Comparison of ENCODE assay signal across 8 cellular contexts in genomic region chr17:15341385-15341849, GRCh38. TPM values are rescaled to one million over a fixed set of nuclear protein-coding genes. Genes with fewer than 3 reads are reported as not detected.
A peak's percentile ranks its signal among the peaks of the same experiment; 100 is the strongest.
DNase-seq lines count a peak whose midpoint lies in the region; ATAC-seq and TF ChIP-seq lines count a peak whose summit lies in the region.

Gene TEKT3 (minus strand): TSS chr17:15341597. CDS start chr17:15331585, 10,012 bp downstream.

- no peaks in the 10 kb centered on the region for H3K36me3 Mint-ChIP-seq in activated T-cell treated with anti-CD3 and anti-CD28 coated beads, Interleukin-2, amount 50 U/mL, for 24 hours (ENCODE audit: low read depth)

- DNase-seq in activated T-cell treated with anti-CD3 and anti-CD28 coated beads, Interleukin-2, amount 50 U/mL, for 24 hours = peak; percentile 29
- no peak for DNase-seq in activated T-cell treated with anti-CD3 and anti-CD28 coated beads, Interleukin-2, amount 50 U/mL, for 1 hour
- DNase-seq in SW480 (ENCODE audit: low spot score) (peak; percentile 81), mesenteric fat pad (ENCODE audit: low spot score) (peak; percentile 93), stomach (peak; percentile 87), NCI-H446 treated with DMSO at 0.1 percent for 48 hours (lab: John Stamatoyannopoulos, UW) (no peak)

- no peak for TF ChIP-seq CTCF in stomach (IDR thresholded peaks at IDR 0.05)

- intact Hi-C loops in stomach (cut with DNase I; ENCODE audit: low total_unique reads) = no loop called here

- peaks cover 0 to 34% (median 23%) of the 10 kb centered on the region in 3 donors for H3K27me3 ChIP-seq in stomach

- H3K4me1 Mint-ChIP-seq in activated T-cell treated with anti-CD3 and anti-CD28 coated beads, Interleukin-2, amount 50 U/mL, for 24 hours (ENCODE audit: low read depth) = peaks cover 9% of the 10 kb centered on the region

- H3K36me3 ChIP-seq in stomach = no peaks in the 10 kb centered on the region

- WGBS in stomach, 5 donors = 2 to 8% (median 3%) methylated on average over 24 to 36 of the region's 36 CpGs

- H3K27ac Mint-ChIP-seq in activated T-cell treated with anti-CD3 and anti-CD28 coated beads, Interleukin-2, amount 50 U/mL, for 24 hours = no peak within 1 kb of the TSS

- H3K9me3 Mint-ChIP-seq in activated T-cell treated with anti-CD3 and anti-CD28 coated beads, Interleukin-2, amount 50 U/mL, for 24 hours = no peaks in the 10 kb centered on the region

- no peak for TF ChIP-seq POLR2A in stomach (IDR thresholded peaks at IDR 0.05)

- H3K4me1 ChIP-seq in stomach = peaks cover 0 to 22% (median 13%) of the 10 kb centered on the region in 4 donors

- H3K4me3 ChIP-seq in stomach = peak within 1 kb of the TSS; percentile 48 to 59 (median 54)

- ATAC-seq in esophagus mucosa (peak; percentile 93), HG03571 (IDR thresholded peaks at IDR 0.05; ENCODE audit: unreplicated experiment) (no peak)

- H3K9me3 ChIP-seq in stomach = no peaks in the 10 kb centered on the region

- H3K27me3 Mint-ChIP-seq in activated T-cell treated with anti-CD3 and anti-CD28 coated beads, Interleukin-2, amount 50 U/mL, for 24 hours = peaks cover 72% of the 10 kb centered on the region

- TF ChIP-seq EP300 in stomach (IDR thresholded peaks at IDR 0.05) = no peak

- H3K4me3 Mint-ChIP-seq in activated T-cell treated with anti-CD3 and anti-CD28 coated beads, Interleukin-2, amount 50 U/mL, for 24 hours = peak within 1 kb of the TSS; percentile 55

- peak within 1 kb of the TSS in 1 of 5 donors; percentile 14 for H3K27ac ChIP-seq in stomach

RNA-seq across cellular contexts. Expression of gene TEKT3, which starts in this region (rescaled TPM):
- not detected for total RNA-seq in esophagus mucosa
- total RNA-seq in mesenteric fat pad = not detected
- under 1 TPM in 1 of 5 donors, not detected in 4; 0.92 TPM for total RNA-seq in stomach
- 1 to 10 TPM in 1 of 3 donors, under 1 TPM in 1, not detected in 1; 0.65 to 2.7 TPM for polyA plus RNA-seq in stomach

Comparison
In these comparisons a context has a peak if more than half of its experiments do, and no peak if none do; other contexts are left out.
1. DNase-seq: peak in activated T-cell treated with anti-CD3 and anti-CD28 coated beads, Interleukin-2, amount 50 U/mL, for 24 hours (single experiment), SW480 (single experiment) and stomach (single experiment); none in activated T-cell treated with anti-CD3 and anti-CD28 coated beads, Interleukin-2, amount 50 U/mL, for 1 hour (single experiment) and NCI-H446 treated with DMSO at 0.1 percent for 48 hours (single experiment).
2. Peak in ATAC-seq in esophagus mucosa; RNA of the gene not detected or under 1 TPM.
3. Peak in DNase-seq in mesenteric fat pad; RNA of the gene not detected or under 1 TPM.